ENCODE assay signal across 18 cellular contexts in genomic region chr5:126523818-126524522, GRCh38.
DNase-seq lines count a peak whose midpoint lies in the region; ATAC-seq and TF ChIP-seq lines count a peak whose summit lies in the region.
"Had no signal": no experiment of that assay in that cellular context is flagged by ENCODE, and none has a peak within 500 bp of the region (broad histone marks: within the 10 kb centered on the region; RNA-seq: fewer than 3 reads in every experiment).

No MANE protein-coding gene starts in this region.

- peaks cover 0 to 19% of the 10 kb centered on the region in 2 donors for H3K4me1 ChIP-seq in breast epithelium
- H3K4me1 ChIP-seq in aorta (ENCODE audit: control insufficient read depth in 1 of 2, insufficient read depth in 2 of 2, low read length in 2 of 2) = peaks cover 5 to 6% of the 10 kb centered on the region in 2 donors

- WGBS in aorta, 2 donors = 5 to 6% methylated on average over 8 of the region's 8 CpGs

- CTCF ChIA-PET in MCF 10A (lab: Yijun Ruan, JAX) = interaction anchor here (0.7 kb wide), 1 partner anchor 183 kb away, joined by 3 read pairs; no protein-coding TSS in a partner anchor

- ATAC-seq in left cardiac atrium (peak; percentile 5 to 48), aorta (ENCODE audit: low FRiP score) (no peak), esophagus mucosa (no peak), HG02852 (IDR thresholded peaks at IDR 0.05; ENCODE audit: unreplicated experiment) (no peak), GM19452 (IDR thresholded peaks at IDR 0.05; ENCODE audit: unreplicated experiment) (no peak)

- H3K9me3 Mint-ChIP-seq in MCF 10A (ENCODE audit: unreplicated experiment) = no peaks in the 10 kb centered on the region
- no peaks in the 10 kb centered on the region for H3K9me3 Mint-ChIP-seq in osteocyte (ENCODE audit: unreplicated experiment)

- H3K4me1 Mint-ChIP-seq in MCF 10A (ENCODE audit: insufficient read depth, unreplicated experiment) (peaks cover 21% of the 10 kb centered on the region), osteocyte (ENCODE audit: unreplicated experiment) (peaks cover 69% of the 10 kb centered on the region)
- H3K4me1 Mint-ChIP-seq: CD4-positive, CD25-positive, alpha-beta regulatory T cell had no signal

- H3K27ac ChIP-seq in breast epithelium = peak overlapping the region; percentile 35 to 45
- peak overlapping the region; percentile 77 to 89 for H3K27ac ChIP-seq in aorta (ENCODE audit: low read depth in 1 of 2, low read length in 2 of 2)
- H3K27ac ChIP-seq: epithelial cell of prostate had no signal

- POLR2A ChIA-PET in MCF 10A (lab: Yijun Ruan, JAX) = interaction anchor here (0.6 to 1.4 kb wide), 3 partner anchors 15 to 1124 kb away, joined by 3 to 4 read pairs (median 3); no protein-coding TSS in a partner anchor

- H3K36me3 Mint-ChIP-seq in MCF 10A (ENCODE audit: insufficient read depth, unreplicated experiment) = peaks cover 4% of the 10 kb centered on the region
- no peaks in the 10 kb centered on the region for H3K36me3 Mint-ChIP-seq in osteocyte (ENCODE audit: unreplicated experiment)
- H3K36me3 Mint-ChIP-seq: CD4-positive, CD25-positive, alpha-beta regulatory T cell had no signal

- no peak for DNase-seq in breast epithelium (ENCODE audit: low spot score in 2 of 2)
- DNase-seq in MCF 10A (ENCODE audit: unreplicated experiment) = no peak
- no peak for DNase-seq in left cardiac atrium
- no peak for DNase-seq in osteocyte (ENCODE audit: extremely low spot score, unreplicated experiment)
- no peak for DNase-seq in aorta
- DNase-seq: activated CD4-positive, alpha-beta T cell treated with anti-CD3 and anti-CD28 coated beads, Interleukin-2, amount 50 U/mL, for 48 hours; activated T-cell treated with anti-CD3 and anti-CD28 coated beads, Interleukin-2, amount 50 U/mL, for 48 hours; CD4-positive, CD25-positive, alpha-beta regulatory T cell; DMS53; kidney glomerular epithelial cell; NCI-H1436; NCI-H510A treated with DMSO at 0.1 percent for 48 hours; SW 1271 had no signal

- H3K9me3 ChIP-seq in breast epithelium (no peaks in the 10 kb centered on the region), aorta (ENCODE audit: control insufficient read depth, low read length) (no peaks in the 10 kb centered on the region)
- H3K9me3 ChIP-seq: prostate gland had no signal

- H3K27ac Mint-ChIP-seq in MCF 10A (ENCODE audit: low read depth, unreplicated experiment) = no peak overlapping the region
- H3K27ac Mint-ChIP-seq in osteocyte (ENCODE audit: unreplicated experiment) = peak overlapping the region; percentile 90
- H3K27ac Mint-ChIP-seq: CD4-positive, CD25-positive, alpha-beta regulatory T cell had no signal

- H3K27me3 Mint-ChIP-seq in MCF 10A (ENCODE audit: insufficient read depth, unreplicated experiment) (no peaks in the 10 kb centered on the region), osteocyte (ENCODE audit: unreplicated experiment) (no peaks in the 10 kb centered on the region)

- TF ChIP-seq CTCF in breast epithelium (IDR thresholded peaks at IDR 0.05) (no peak), MCF 10A (IDR thresholded peaks at IDR 0.05; ENCODE audit: unreplicated experiment) (no peak), osteocyte (IDR thresholded peaks at IDR 0.05) (no peak)

- BruUV-seq in MCF 10A (replicated peaks; lab: Mats Ljungman, UMichigan) = no TSS peak

- H3K27me3 ChIP-seq in breast epithelium (no peaks in the 10 kb centered on the region), aorta (ENCODE audit: control insufficient read depth in 1 of 2, insufficient read depth in 2 of 2, low read length in 1 of 2) (no peaks in the 10 kb centered on the region)

- no peak for TF ChIP-seq POLR2A in breast epithelium (IDR thresholded peaks at IDR 0.05)

- H3K36me3 ChIP-seq in breast epithelium (no peaks in the 10 kb centered on the region), aorta (ENCODE audit: control insufficient read depth in 1 of 2, insufficient read depth in 2 of 2, low read length in 1 of 2) (no peaks in the 10 kb centered on the region)
- H3K36me3 ChIP-seq: prostate gland had no signal

- H3K4me3 Mint-ChIP-seq in MCF 10A (ENCODE audit: unreplicated experiment) (no peak overlapping the region), osteocyte (ENCODE audit: unreplicated experiment) (no peak overlapping the region)
- H3K4me3 Mint-ChIP-seq: CD4-positive, CD25-positive, alpha-beta regulatory T cell had no signal

- H3K4me3 ChIP-seq in breast epithelium (no peak overlapping the region), aorta (ENCODE audit: low read length in 2 of 2) (no peak overlapping the region)
- H3K4me3 ChIP-seq: prostate gland had no signal

- intact Hi-C loops in breast epithelium (cut with DNase I; ENCODE audit: low total_unique reads) = no loop called here
- intact Hi-C loops in MCF 10A (cut with micrococcal nuclease) = no loop called here
- intact Hi-C loops in left cardiac atrium (cut with DNase I) = no loop called here
- intact Hi-C loops in aorta (cut with DNase I) = no loop called here

Comparison
In these comparisons a context has a peak if more than half of its experiments do, and no peak if none do; other contexts are left out.
1. ATAC-seq: peak in left cardiac atrium (2 of 2); none in aorta (single experiment), esophagus mucosa (single experiment), HG02852 (single experiment) and GM19452 (single experiment).